ENCODE assay signal across 24 cellular contexts in genomic region chr1:215003686-215004085, GRCh38.
"Had no signal": no experiment of that assay in that cellular context is flagged by ENCODE, and none has a peak within 500 bp of the region (broad histone marks: within the 10 kb centered on the region; RNA-seq: fewer than 3 reads in every experiment).

No MANE protein-coding gene starts in this region.

- DNase-seq: activated CD4-positive, alpha-beta T cell treated with anti-CD3 and anti-CD28 coated beads for 1 hour; activated CD4-positive, alpha-beta T cell treated with anti-CD3 and anti-CD28 coated beads, Interleukin-2, amount 50 U/mL, for 1 hour; activated CD8-positive, alpha-beta T cell treated with anti-CD3 and anti-CD28 coated beads, Interleukin-2, amount 10 ng/mL, durations not matched to agents 7 days and 5 days; activated gamma-delta T cell; activated naive CD4-positive, alpha-beta T cell treated with anti-CD3 and anti-CD28 coated beads, Interleukin-2, amount 50 U/mL, for 16 hours; activated naive CD8-positive, alpha-beta T cell treated with anti-CD3 and anti-CD28 coated beads, Interleukin-2, amount 50 U/mL, for 24 hours; anterior cingulate cortex; effector CD4-positive, alpha-beta T cell; heart right ventricle; lower lobe of right lung; naive thymus-derived CD8-positive, alpha-beta T cell; retina; stimulated activated CD4-positive, alpha-beta T cell treated with anti-CD3 and anti-CD28 coated beads, Interleukin-2, amount 100 ng/mL, for 48 hours; stimulated activated CD8-positive, alpha-beta memory T cell treated with anti-CD3 and anti-CD28 coated beads, Interleukin-4, amount 100 ng/mL, for 48 hours; stimulated activated naive B cell treated with anti-CD40 and anti-IgM and Interleukin-4, amounts not matched to agents 10 μg/mL and 1 μg/mL and 100 μg/mL, for 72 hours; transverse colon had no signal

- H3K9me3 Mint-ChIP-seq: activated T-helper 1 cell treated with anti-CD3 and anti-CD28 coated beads, Interleukin-12 subunit alpha, Interleukin-12 subunit beta, Interleukin-2, Interleukin-4 antibody, amounts not matched to agents 30 ng/mL and 10 ng/mL and 1 ng/mL, durations not matched to agents 14 hours and 24 hours and 36 hours; neural progenitor cell; T-helper 2 cell treated with Interferon-gamma antibody and Interleukin-4, amounts not matched to agents 5 μg/mL and 100 μg/mL, for 36 hours had no signal

- H3K36me3 Mint-ChIP-seq: brain; naive thymus-derived CD8-positive, alpha-beta T cell; neural progenitor cell; stimulated activated naive B cell treated with anti-CD40 and anti-IgM and Interleukin-4, amounts not matched to agents 10 μg/mL and 1 μg/mL and 100 μg/mL, for 72 hours had no signal

- H3K4me2 ChIP-seq: neural progenitor cell had no signal

- H3K9ac ChIP-seq: neural progenitor cell had no signal

- FAIRE-seq: endometrium, keratinocyte had no signal

- H3K4me1 Mint-ChIP-seq: activated naive CD8-positive, alpha-beta T cell treated with anti-CD3 and anti-CD28 coated beads, Interleukin-2, amount 50 U/mL, for 24 hours; naive thymus-derived CD8-positive, alpha-beta T cell; neural progenitor cell; stimulated activated naive B cell treated with anti-CD40 and anti-IgM and Interleukin-4, amounts not matched to agents 10 μg/mL and 1 μg/mL and 100 μg/mL, for 72 hours had no signal

- H3K27me3 ChIP-seq: heart right ventricle, neural progenitor cell, transverse colon had no signal

- H2AFZ ChIP-seq: neural progenitor cell had no signal

- H3K27me3 Mint-ChIP-seq: activated naive CD8-positive, alpha-beta T cell treated with anti-CD3 and anti-CD28 coated beads, Interleukin-2, amount 50 U/mL, for 24 hours; brain; dendritic cell treated with granulocyte-macrophage colony-stimulating factor and Interleukin-4, amounts not matched to agents 40 ng/mL and 50 ng/mL, for 4 days; naive thymus-derived CD8-positive, alpha-beta T cell; stimulated activated naive B cell treated with anti-CD40 and anti-IgM and Interleukin-4, amounts not matched to agents 10 μg/mL and 1 μg/mL and 100 μg/mL, for 72 hours had no signal

- H3K36me3 ChIP-seq: heart right ventricle, lower lobe of right lung, neural progenitor cell, transverse colon had no signal

- H3K27ac ChIP-seq: heart right ventricle, lower lobe of right lung, neural progenitor cell, transverse colon had no signal

- H3K4me1 ChIP-seq: heart right ventricle, lower lobe of right lung, neural progenitor cell, transverse colon had no signal

- H3K4me3 ChIP-seq: heart right ventricle, lower lobe of right lung, neural progenitor cell, transverse colon had no signal

- H3K9me3 ChIP-seq: heart right ventricle, lower lobe of right lung, transverse colon had no signal

- ATAC-seq: activated CD8-positive, alpha-beta T cell treated with anti-CD3 and anti-CD28 coated beads, Interleukin-2, amount 10 ng/mL, durations not matched to agents 7 days and 5 days; activated naive CD8-positive, alpha-beta T cell treated with anti-CD3 and anti-CD28 coated beads, Interleukin-2, amount 50 U/mL, for 24 hours; heart right ventricle; lower lobe of right lung; naive thymus-derived CD8-positive, alpha-beta T cell; stimulated activated naive B cell treated with anti-CD40 and anti-IgM and Interleukin-4, amounts not matched to agents 10 μg/mL and 1 μg/mL and 100 μg/mL, for 72 hours had no signal

- H3K27ac Mint-ChIP-seq: activated CD8-positive, alpha-beta T cell treated with anti-CD3 and anti-CD28 coated beads, Interleukin-2, amount 10 ng/mL, durations not matched to agents 7 days and 5 days; activated naive CD8-positive, alpha-beta T cell treated with anti-CD3 and anti-CD28 coated beads, Interleukin-2, amount 50 U/mL, for 24 hours; activated T-helper 1 cell treated with anti-CD3 and anti-CD28 coated beads, Interleukin-12 subunit alpha, Interleukin-12 subunit beta, Interleukin-2, Interleukin-4 antibody, amounts not matched to agents 30 ng/mL and 10 ng/mL and 1 ng/mL, durations not matched to agents 14 hours and 24 hours and 36 hours; brain; dendritic cell treated with granulocyte-macrophage colony-stimulating factor and Interleukin-4, amounts not matched to agents 40 ng/mL and 50 ng/mL, for 4 days; naive thymus-derived CD8-positive, alpha-beta T cell; neural progenitor cell; progenitor cell of endocrine pancreas; stimulated activated naive B cell treated with anti-CD40 and anti-IgM and Interleukin-4, amounts not matched to agents 10 μg/mL and 1 μg/mL and 100 μg/mL, for 72 hours; T-helper 2 cell treated with Interferon-gamma antibody and Interleukin-4, amounts not matched to agents 5 μg/mL and 100 μg/mL, for 36 hours had no signal

- H3K4me3 Mint-ChIP-seq: activated CD8-positive, alpha-beta T cell treated with anti-CD3 and anti-CD28 coated beads, Interleukin-2, amount 10 ng/mL, durations not matched to agents 7 days and 5 days; activated naive CD8-positive, alpha-beta T cell treated with anti-CD3 and anti-CD28 coated beads, Interleukin-2, amount 50 U/mL, for 24 hours; activated T-helper 1 cell treated with anti-CD3 and anti-CD28 coated beads, Interleukin-12 subunit alpha, Interleukin-12 subunit beta, Interleukin-2, Interleukin-4 antibody, amounts not matched to agents 30 ng/mL and 10 ng/mL and 1 ng/mL, durations not matched to agents 14 hours and 24 hours and 36 hours; dendritic cell treated with granulocyte-macrophage colony-stimulating factor and Interleukin-4, amounts not matched to agents 40 ng/mL and 50 ng/mL, for 4 days; naive thymus-derived CD8-positive, alpha-beta T cell; neural progenitor cell; stimulated activated naive B cell treated with anti-CD40 and anti-IgM and Interleukin-4, amounts not matched to agents 10 μg/mL and 1 μg/mL and 100 μg/mL, for 72 hours; T-helper 2 cell treated with Interferon-gamma antibody and Interleukin-4, amounts not matched to agents 5 μg/mL and 100 μg/mL, for 36 hours had no signal
